In genomic region chr6:45003961-45004360, GRCh38 we compare ENCODE assay signal across 31 cellular contexts.
"Had no signal": no experiment of that assay in that cellular context is flagged by ENCODE, and none has a peak within 500 bp of the region (broad histone marks: within the 10 kb centered on the region; RNA-seq: fewer than 3 reads in every experiment).

No MANE protein-coding gene starts in this region.

- H3K27ac ChIP-seq: adrenal gland, body of pancreas, esophagus muscularis mucosa, foreskin keratinocyte, gastrocnemius medialis had no signal

- H3K36me3 ChIP-seq: adrenal gland, esophagus muscularis mucosa, gastrocnemius medialis had no signal

- ATAC-seq: activated CD4-positive, alpha-beta T cell treated with anti-CD3 and anti-CD28 coated beads for 36 hours; activated CD8-positive, alpha-beta memory T cell treated with anti-CD3 and anti-CD28 coated beads, Interleukin-2, amount 10 ng/mL, durations not matched to agents 7 days and 5 days; activated CD8-positive, alpha-beta T cell treated with anti-CD3 and anti-CD28 coated beads, Interleukin-2, amount 10 ng/mL, durations not matched to agents 7 days and 5 days; activated naive CD8-positive, alpha-beta T cell treated with anti-CD3 and anti-CD28 coated beads, Interleukin-2, amount 50 U/mL, for 24 hours; body of pancreas; effector memory CD8-positive, alpha-beta T cell; foreskin keratinocyte; gastrocnemius medialis had no signal

- DNase-seq: activated CD4-positive, alpha-beta memory T cell treated with anti-CD3 and anti-CD28 coated beads for 36 hours; activated CD4-positive, alpha-beta T cell treated with anti-CD3 and anti-CD28 coated beads for 36 hours; activated CD4-positive, alpha-beta T cell treated with anti-CD3 and anti-CD28 coated beads, Interleukin-2, amount 10 ng/mL, durations not matched to agents 24 days and 14 days; activated CD4-positive, CD25-positive, alpha-beta regulatory T cell; activated CD4-positive, CD25-positive, alpha-beta regulatory T cell treated with anti-CD3 and anti-CD28 coated beads, Interleukin-2, amount 50 U/mL, for 72 hours; activated CD8-positive, alpha-beta memory T cell treated with anti-CD3 and anti-CD28 coated beads, Interleukin-2, amount 10 ng/mL, durations not matched to agents 7 days and 5 days; activated CD8-positive, alpha-beta memory T cell treated with anti-CD3 and anti-CD28 coated beads, Interleukin-2, amount 50 U/mL, for 4 hours; activated CD8-positive, alpha-beta T cell treated with anti-CD3 and anti-CD28 coated beads, Interleukin-2, amount 10 ng/mL, durations not matched to agents 7 days and 5 days; activated effector memory CD4-positive, alpha-beta T cell treated with anti-CD3 and anti-CD28 coated beads, Interleukin-2, amount 50 U/mL, for 16 hours; activated naive CD4-positive, alpha-beta T cell treated with anti-CD3 and anti-CD28 coated beads for 36 hours; activated naive CD8-positive, alpha-beta T cell treated with anti-CD3 and anti-CD28 coated beads for 36 hours; activated naive CD8-positive, alpha-beta T cell treated with anti-CD3 and anti-CD28 coated beads, Interleukin-2, amount 50 U/mL, for 24 hours; activated T-cell treated with anti-CD3 and anti-CD28 coated beads, Interleukin-2, amount 50 U/mL, for 1 hour; activated T-cell treated with anti-CD3 and anti-CD28 coated beads, Interleukin-2, amount 50 U/mL, for 48 hours; amygdala; aorta; caudate nucleus; cortex of kidney; dermis blood vessel endothelial cell; effector CD4-positive, alpha-beta T cell; effector memory CD8-positive, alpha-beta T cell; erythroblast; foreskin keratinocyte; gastrocnemius medialis; T-helper 2 cell had no signal

- H3K4me1 ChIP-seq: body of pancreas, esophagus muscularis mucosa, foreskin keratinocyte, gastrocnemius medialis had no signal

- H3K4me3 ChIP-seq: adrenal gland, body of pancreas, esophagus muscularis mucosa, gastrocnemius medialis had no signal

- H3K4me3 Mint-ChIP-seq: activated CD4-positive, alpha-beta memory T cell treated with anti-CD3 and anti-CD28 coated beads for 36 hours; activated CD4-positive, alpha-beta T cell treated with anti-CD3 and anti-CD28 coated beads for 36 hours; activated CD4-positive, alpha-beta T cell treated with anti-CD3 and anti-CD28 coated beads, Interleukin-2, amount 10 ng/mL, durations not matched to agents 24 days and 14 days; activated CD8-positive, alpha-beta memory T cell treated with anti-CD3 and anti-CD28 coated beads, Interleukin-2, amount 10 ng/mL, durations not matched to agents 7 days and 5 days; activated CD8-positive, alpha-beta T cell treated with anti-CD3 and anti-CD28 coated beads, Interleukin-2, amount 10 ng/mL, durations not matched to agents 7 days and 5 days; activated naive CD4-positive, alpha-beta T cell treated with anti-CD3 and anti-CD28 coated beads for 36 hours; activated naive CD4-positive, alpha-beta T cell treated with anti-CD3 and anti-CD28 coated beads, Interleukin-2, amount 50 U/mL, for 24 hours; activated naive CD8-positive, alpha-beta T cell treated with anti-CD3 and anti-CD28 coated beads for 36 hours; activated naive CD8-positive, alpha-beta T cell treated with anti-CD3 and anti-CD28 coated beads, Interleukin-2, amount 50 U/mL, for 24 hours; activated T-helper 1 cell treated with anti-CD3 and anti-CD28 coated beads, Interleukin-12 subunit alpha, Interleukin-12 subunit beta, Interleukin-2, Interleukin-4 antibody, amounts not matched to agents 30 ng/mL and 10 ng/mL and 1 ng/mL, durations not matched to agents 14 hours and 24 hours and 36 hours; effector memory CD8-positive, alpha-beta T cell had no signal

- H3K27me3 Mint-ChIP-seq: activated CD4-positive, alpha-beta memory T cell treated with anti-CD3 and anti-CD28 coated beads for 36 hours; activated CD4-positive, alpha-beta T cell treated with anti-CD3 and anti-CD28 coated beads for 36 hours; activated CD4-positive, alpha-beta T cell treated with anti-CD3 and anti-CD28 coated beads, Interleukin-2, amount 10 ng/mL, durations not matched to agents 24 days and 14 days; activated CD8-positive, alpha-beta memory T cell treated with anti-CD3 and anti-CD28 coated beads, Interleukin-2, amount 10 ng/mL, durations not matched to agents 7 days and 5 days; activated naive CD4-positive, alpha-beta T cell treated with anti-CD3 and anti-CD28 coated beads, Interleukin-2, amount 50 U/mL, for 24 hours; activated naive CD8-positive, alpha-beta T cell treated with anti-CD3 and anti-CD28 coated beads for 36 hours; activated naive CD8-positive, alpha-beta T cell treated with anti-CD3 and anti-CD28 coated beads, Interleukin-2, amount 50 U/mL, for 24 hours; effector memory CD8-positive, alpha-beta T cell had no signal

- H3K27me3 ChIP-seq: adrenal gland, body of pancreas, esophagus muscularis mucosa, foreskin keratinocyte, gastrocnemius medialis had no signal

- H3K9me3 Mint-ChIP-seq: activated CD4-positive, alpha-beta memory T cell treated with anti-CD3 and anti-CD28 coated beads for 36 hours; activated naive CD4-positive, alpha-beta T cell treated with anti-CD3 and anti-CD28 coated beads, Interleukin-2, amount 50 U/mL, for 24 hours; effector memory CD8-positive, alpha-beta T cell had no signal

- H3K9me3 ChIP-seq: adrenal gland, body of pancreas, esophagus muscularis mucosa, gastrocnemius medialis had no signal

- H3K27ac Mint-ChIP-seq: activated CD4-positive, alpha-beta memory T cell treated with anti-CD3 and anti-CD28 coated beads for 36 hours; activated CD4-positive, alpha-beta T cell treated with anti-CD3 and anti-CD28 coated beads for 36 hours; activated CD4-positive, alpha-beta T cell treated with anti-CD3 and anti-CD28 coated beads, Interleukin-2, amount 10 ng/mL, durations not matched to agents 24 days and 14 days; activated CD8-positive, alpha-beta memory T cell treated with anti-CD3 and anti-CD28 coated beads, Interleukin-2, amount 10 ng/mL, durations not matched to agents 7 days and 5 days; activated CD8-positive, alpha-beta T cell treated with anti-CD3 and anti-CD28 coated beads, Interleukin-2, amount 10 ng/mL, durations not matched to agents 7 days and 5 days; activated naive CD4-positive, alpha-beta T cell treated with anti-CD3 and anti-CD28 coated beads for 36 hours; activated naive CD4-positive, alpha-beta T cell treated with anti-CD3 and anti-CD28 coated beads, Interleukin-2, amount 50 U/mL, for 24 hours; activated naive CD8-positive, alpha-beta T cell treated with anti-CD3 and anti-CD28 coated beads for 36 hours; activated naive CD8-positive, alpha-beta T cell treated with anti-CD3 and anti-CD28 coated beads, Interleukin-2, amount 50 U/mL, for 24 hours; activated T-helper 1 cell treated with anti-CD3 and anti-CD28 coated beads, Interleukin-12 subunit alpha, Interleukin-12 subunit beta, Interleukin-2, Interleukin-4 antibody, amounts not matched to agents 30 ng/mL and 10 ng/mL and 1 ng/mL, durations not matched to agents 14 hours and 24 hours and 36 hours; activated T-helper 2 cell treated with anti-CD3 and anti-CD28 coated beads, Interferon-gamma antibody, Interleukin-2, Interleukin-4, amounts not matched to agents 10 μg/mL and 5 μg/mL and 100 μg/mL, durations not matched to agents 14 hours and 24 hours and 36 hours had no signal
